In the genomic region with DNA sequence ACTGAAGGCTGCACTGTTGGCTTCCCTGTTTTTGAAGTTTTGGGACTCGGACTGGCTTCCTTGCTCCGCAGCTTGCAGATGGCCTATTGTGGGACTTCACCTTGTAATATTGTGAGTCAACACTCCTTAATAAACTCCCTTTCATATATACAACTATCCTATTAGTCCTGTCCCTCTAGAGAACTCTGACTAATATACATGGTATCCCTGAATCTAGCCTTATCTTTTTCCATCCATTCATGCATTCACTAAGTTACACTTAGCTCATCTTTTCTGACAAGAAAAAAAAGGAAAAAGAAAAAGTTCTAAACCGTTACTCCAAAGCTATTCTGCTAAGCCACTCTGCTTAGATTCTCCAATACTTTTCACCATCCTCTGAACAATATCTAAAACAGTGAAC, we compare ENCODE assay signal across 20 cellular contexts.
"Had no signal": no experiment of that assay in that cellular context is flagged by ENCODE, and none has a peak within 500 bp of the region (broad histone marks: within the 10 kb centered on the region; RNA-seq: fewer than 3 reads in every experiment).

No MANE protein-coding gene starts in this region.

- H3K27ac ChIP-seq: PC-9 had no signal

- DNase-seq: activated B cell treated with CpG ODN at 0.5 μM for 24 hours; activated CD4-positive, alpha-beta T cell treated with anti-CD3 and anti-CD28 coated beads for 1 hour; activated CD4-positive, alpha-beta T cell treated with anti-CD3 and anti-CD28 coated beads, Interleukin-2, amount 10 ng/mL, durations not matched to agents 24 days and 14 days; activated CD4-positive, alpha-beta T cell treated with anti-CD3 and anti-CD28 coated beads, Interleukin-2, amount 50 U/mL, for 48 hours; activated CD8-positive, alpha-beta memory T cell treated with anti-CD3 and anti-CD28 coated beads for 24 hours; activated gamma-delta T cell; activated naive CD4-positive, alpha-beta T cell treated with anti-CD3 and anti-CD28 coated beads for 36 hours; activated T-cell treated with anti-CD3 and anti-CD28 coated beads, Interleukin-2, amount 50 U/mL, for 4 hours; cerebellar nuclear complex; MV-4-11; NCI-H1105; NCI-H1436; NCI-H1694 treated with DMSO at 0.1 percent for 48 hours; NCI-H2029 treated with DMSO at 0.1 percent for 48 hours; NCI-H510A treated with DMSO at 0.1 percent for 48 hours; NCI-H69; PC-9; SHP77 treated with DMSO at 0.1 percent for 48 hours; T-helper 17 cell; T-helper 9 cell had no signal

- ATAC-seq: activated T-cell treated with anti-CD3 and anti-CD28 coated beads, Interleukin-2, amount 50 U/mL, for 4 hours; T-helper 17 cell had no signal

- H3K4me3 ChIP-seq: PC-9 had no signal
